ENCODE assay signal across 28 cellular contexts in genomic region chr1:54215578-54215977, GRCh38.
"Had no signal": no experiment of that assay in that cellular context is flagged by ENCODE, and none has a peak within 500 bp of the region (broad histone marks: within the 10 kb centered on the region; RNA-seq: fewer than 3 reads in every experiment).

No MANE protein-coding gene starts in this region.

- H3K4me3 ChIP-seq: gastroesophageal sphincter, heart left ventricle, hepatocyte, left lung, mucosa of descending colon, ovary, psoas muscle, skin epidermis, suprapubic skin, transverse colon, upper lobe of right lung, uterus had no signal

- H3K27me3 ChIP-seq: foreskin keratinocyte, gastroesophageal sphincter, heart left ventricle, hepatocyte, left lung, ovary, suprapubic skin, transverse colon, upper lobe of right lung, uterus had no signal

- H2AFZ ChIP-seq: hepatocyte had no signal

- ATAC-seq: effector memory CD8-positive, alpha-beta T cell; esophagus mucosa; foreskin keratinocyte; gastroesophageal sphincter; heart left ventricle; left cardiac atrium; left lung; mucosa of descending colon; natural killer cell treated with Interleukin-12 subunit alpha and Interleukin-12 subunit beta and Interleukin-15 and Interleukin-18, amount 100 ng/mL, for 72 hours; psoas muscle; right cardiac atrium; stimulated activated naive CD8-positive, alpha-beta T cell treated with anti-CD3 and anti-CD28 coated beads, Interleukin-15, amount 100 ng/mL, for 72 hours; upper lobe of right lung had no signal

- H3K4me3 Mint-ChIP-seq: effector memory CD8-positive, alpha-beta T cell; mesothelial cell of epicardium; naive B cell; natural killer cell treated with Interleukin-12 subunit alpha and Interleukin-12 subunit beta and Interleukin-15 and Interleukin-18, amount 100 ng/mL, for 72 hours; neural crest cell; stimulated activated naive CD8-positive, alpha-beta T cell treated with anti-CD3 and anti-CD28 coated beads, Interleukin-15, amount 100 ng/mL, for 72 hours had no signal

- H3K4me1 ChIP-seq: foreskin keratinocyte had no signal

- H3K27ac Mint-ChIP-seq: mesothelial cell of epicardium; natural killer cell treated with Interleukin-12 subunit alpha and Interleukin-12 subunit beta and Interleukin-15 and Interleukin-18, amount 100 ng/mL, for 72 hours had no signal

- H3K27me3 Mint-ChIP-seq: effector memory CD8-positive, alpha-beta T cell; naive B cell; natural killer cell treated with Interleukin-12 subunit alpha and Interleukin-12 subunit beta and Interleukin-15 and Interleukin-18, amount 100 ng/mL, for 72 hours; stimulated activated naive CD8-positive, alpha-beta T cell treated with anti-CD3 and anti-CD28 coated beads, Interleukin-15, amount 100 ng/mL, for 72 hours had no signal

- H3K9me3 Mint-ChIP-seq: effector memory CD8-positive, alpha-beta T cell; mesothelial cell of epicardium; naive B cell; natural killer cell treated with Interleukin-12 subunit alpha and Interleukin-12 subunit beta and Interleukin-15 and Interleukin-18, amount 100 ng/mL, for 72 hours; neural crest cell; stimulated activated naive CD8-positive, alpha-beta T cell treated with anti-CD3 and anti-CD28 coated beads, Interleukin-15, amount 100 ng/mL, for 72 hours had no signal

- H3K27ac ChIP-seq: foreskin keratinocyte, gastroesophageal sphincter, heart left ventricle, hepatocyte, left lung, ovary, psoas muscle, skin epidermis, suprapubic skin, transverse colon, upper lobe of right lung, uterus had no signal

- H3K36me3 ChIP-seq: ovary, uterus had no signal

- DNase-seq: cortex of kidney; effector memory CD8-positive, alpha-beta T cell; foreskin keratinocyte; heart left ventricle; left cardiac atrium; left lung; mesenchymal stem cell; mucosa of descending colon; naive B cell; ovary; posterior cingulate gyrus; psoas muscle; right cardiac atrium; stimulated activated CD4-positive, alpha-beta T cell treated with anti-CD3 and anti-CD28 coated beads, Interleukin-15, amount 100 ng/mL, for 24 hours; stimulated activated CD4-positive, alpha-beta T cell treated with anti-CD3 and anti-CD28 coated beads, Interleukin-2, amount 100 ng/mL, for 48 hours; stimulated activated naive CD4-positive, alpha-beta T cell; stimulated activated naive CD8-positive, alpha-beta T cell treated with anti-CD3 and anti-CD28 coated beads, Interleukin-15, amount 100 ng/mL, for 72 hours; transverse colon; upper lobe of right lung; uterus had no signal

- H3K4me2 ChIP-seq: hepatocyte had no signal

- H3K9me3 ChIP-seq: gastroesophageal sphincter, heart left ventricle, left lung, mucosa of descending colon, ovary, psoas muscle, suprapubic skin, transverse colon, upper lobe of right lung, uterus had no signal
